Comparison of ENCODE assay signal across 1 cellular context in the genomic region with DNA sequence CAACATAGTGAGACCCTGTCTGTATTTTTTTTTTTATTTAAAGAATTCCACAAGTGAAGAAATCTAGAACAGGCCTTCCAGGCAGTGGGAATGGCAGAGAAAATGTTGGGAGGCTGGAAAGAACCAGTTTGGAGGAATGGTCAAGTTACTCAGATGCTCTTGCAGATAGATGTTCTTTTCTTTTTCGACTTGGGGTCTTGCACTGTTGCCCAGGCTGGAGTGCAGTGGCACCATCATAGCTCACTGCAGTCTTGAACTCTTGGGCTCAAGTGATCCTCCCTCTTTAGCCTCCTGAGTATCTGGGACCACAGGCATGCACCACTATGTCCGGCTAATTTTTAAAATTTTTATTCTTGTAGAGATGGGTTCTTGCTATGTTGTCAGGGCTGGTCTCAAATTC.
TF ChIP-seq lines count a peak whose summit lies in the region.

No MANE protein-coding gene starts in this region.

TF ChIP-seq in SK-N-SH, 30 proteins besides CTCF, POLR2A, EP300 and RAD21:
- TF ChIP-seq ELF1 (IDR thresholded peaks at IDR 0.05) (no peak), TAF1 (IDR thresholded peaks at IDR 0.05; ENCODE audit: borderline replicate concordance, low read depth, low read length) (no peak), GATA2 (CRISPR knock-in tag; IDR thresholded peaks at IDR 0.05) (no peak), GABPA (IDR thresholded peaks at IDR 0.05; ENCODE audit: low read depth) (no peak), MEF2A (IDR thresholded peaks at IDR 0.05; ENCODE audit: borderline replicate concordance, low read depth) (no peak), RCOR1 (IDR thresholded peaks at IDR 0.05; ENCODE audit: low read length) (no peak), RXRA (IDR thresholded peaks at IDR 0.05; ENCODE audit: borderline replicate concordance, low read depth) (no peak), NFIC (IDR thresholded peaks at IDR 0.05; ENCODE audit: borderline replicate concordance) (no peak), TCF12 (IDR thresholded peaks at IDR 0.05) (no peak), YY1 (IDR thresholded peaks at IDR 0.05; ENCODE audit: low read depth) (no peak)
- TF ChIP-seq, protein P1, sequence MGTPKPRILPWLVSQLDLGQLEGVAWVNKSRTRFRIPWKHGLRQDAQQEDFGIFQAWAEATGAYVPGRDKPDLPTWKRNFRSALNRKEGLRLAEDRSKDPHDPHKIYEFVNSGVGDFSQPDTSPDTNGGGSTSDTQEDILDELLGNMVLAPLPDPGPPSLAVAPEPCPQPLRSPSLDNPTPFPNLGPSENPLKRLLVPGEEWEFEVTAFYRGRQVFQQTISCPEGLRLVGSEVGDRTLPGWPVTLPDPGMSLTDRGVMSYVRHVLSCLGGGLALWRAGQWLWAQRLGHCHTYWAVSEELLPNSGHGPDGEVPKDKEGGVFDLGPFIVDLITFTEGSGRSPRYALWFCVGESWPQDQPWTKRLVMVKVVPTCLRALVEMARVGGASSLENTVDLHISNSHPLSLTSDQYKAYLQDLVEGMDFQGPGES (IDR thresholded peaks at IDR 0.05; ENCODE audit: low read depth, low read length) = no peak
- TF ChIP-seq, protein P2, sequence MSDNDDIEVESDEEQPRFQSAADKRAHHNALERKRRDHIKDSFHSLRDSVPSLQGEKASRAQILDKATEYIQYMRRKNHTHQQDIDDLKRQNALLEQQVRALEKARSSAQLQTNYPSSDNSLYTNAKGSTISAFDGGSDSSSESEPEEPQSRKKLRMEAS (IDR thresholded peaks at IDR 0.05; ENCODE audit: low read depth) = no peak
